Comparison of ENCODE assay signal across 34 cellular contexts in genomic region chr3:89364309-89364708, GRCh38.
"Had no signal": no experiment of that assay in that cellular context is flagged by ENCODE, and none has a peak within 500 bp of the region (broad histone marks: within the 10 kb centered on the region; RNA-seq: fewer than 3 reads in every experiment).

No MANE protein-coding gene starts in this region.

- H3K27ac ChIP-seq: brain microvascular endothelial cell, esophagus muscularis mucosa, foreskin keratinocyte, gastrocnemius medialis, WERI-Rb-1 had no signal

- H3K4me1 Mint-ChIP-seq: activated B cell treated with CpG ODN at 0.5 μM for 24 hours; activated T-helper 17 cell treated with anti-CD3 and anti-CD28 coated beads, Interleukin-2, amount 50 U/mL, for 72 hours; T-helper 17 cell had no signal

- FAIRE-seq: astrocyte, bronchial epithelial cell, colon had no signal

- H3K27ac Mint-ChIP-seq: activated B cell treated with CpG ODN at 0.5 μM for 24 hours; activated CD8-positive, alpha-beta T cell treated with anti-CD3 and anti-CD28 coated beads for 36 hours; activated naive CD8-positive, alpha-beta T cell; activated T-helper 17 cell treated with anti-CD3 and anti-CD28 coated beads, Interleukin-2, amount 50 U/mL, for 72 hours; effector memory CD8-positive, alpha-beta T cell; T-helper 17 cell; T-helper 2 cell treated with Interferon-gamma antibody and Interleukin-4, amounts not matched to agents 5 μg/mL and 100 μg/mL, for 36 hours had no signal

- H3K9me3 ChIP-seq: gastrocnemius medialis had no signal

- H3K4me3 ChIP-seq: esophagus muscularis mucosa, gastrocnemius medialis had no signal

- H3K27me3 ChIP-seq: brain microvascular endothelial cell, esophagus muscularis mucosa, foreskin keratinocyte, gastrocnemius medialis had no signal

- H3K36me3 Mint-ChIP-seq: activated naive CD8-positive, alpha-beta T cell had no signal

- DNase-seq: activated B cell treated with CpG ODN at 0.5 μM for 24 hours; activated CD4-positive, alpha-beta T cell treated with anti-CD3 and anti-CD28 coated beads for 48 hours; activated CD4-positive, alpha-beta T cell treated with anti-CD3 and anti-CD28 coated beads, Interleukin-2, amount 50 U/mL, for 1 hour; activated CD4-positive, alpha-beta T cell treated with anti-CD3 and anti-CD28 coated beads, Interleukin-2, amount 50 U/mL, for 48 hours; activated CD8-positive, alpha-beta memory T cell treated with anti-CD3 and anti-CD28 coated beads for 24 hours; activated CD8-positive, alpha-beta T cell treated with anti-CD3 and anti-CD28 coated beads for 36 hours; activated effector memory CD4-positive, alpha-beta T cell treated with Interleukin-2 at 50 U/mL for 16 hours; activated gamma-delta T cell treated with Interleukin-2 at 50 U/mL for 16 hours; activated naive CD4-positive, alpha-beta T cell treated with anti-CD3 and anti-CD28 coated beads, Interleukin-2, amount 50 U/mL, for 16 hours; activated naive CD4-positive, alpha-beta T cell treated with Interleukin-2 at 50 U/mL for 16 hours; activated T-cell treated with anti-CD3 and anti-CD28 coated beads, Interleukin-2, amount 50 U/mL, for 4 hours; amniotic stem cell; anterior cingulate cortex; brain microvascular endothelial cell; caudate nucleus; cortex of kidney; dermis blood vessel endothelial cell; effector CD4-positive, alpha-beta T cell; effector memory CD8-positive, alpha-beta T cell; erythroblast; foreskin keratinocyte; gastrocnemius medialis; glutamatergic neuron; T-helper 1 cell; T-helper 17 cell; T1000; WERI-Rb-1 had no signal

- H3K4me1 ChIP-seq: esophagus muscularis mucosa, foreskin keratinocyte, gastrocnemius medialis had no signal

- H3K9me3 Mint-ChIP-seq: activated T-cell treated with anti-CD3 and anti-CD28 coated beads, Interleukin-2, amount 50 U/mL, for 4 hours had no signal

- H3K27me3 Mint-ChIP-seq: activated B cell treated with CpG ODN at 0.5 μM for 24 hours; activated CD8-positive, alpha-beta T cell treated with anti-CD3 and anti-CD28 coated beads for 36 hours; activated naive CD8-positive, alpha-beta T cell; activated T-helper 17 cell treated with anti-CD3 and anti-CD28 coated beads, Interleukin-2, amount 50 U/mL, for 72 hours; effector memory CD8-positive, alpha-beta T cell; T-helper 17 cell had no signal

- H3K36me3 ChIP-seq: brain microvascular endothelial cell, esophagus muscularis mucosa, gastrocnemius medialis, WERI-Rb-1 had no signal

- H3K4me3 Mint-ChIP-seq: activated B cell treated with CpG ODN at 0.5 μM for 24 hours; activated CD8-positive, alpha-beta T cell treated with anti-CD3 and anti-CD28 coated beads for 36 hours; activated naive CD8-positive, alpha-beta T cell; activated T-cell treated with anti-CD3 and anti-CD28 coated beads, Interleukin-2, amount 50 U/mL, for 4 hours; activated T-helper 17 cell treated with anti-CD3 and anti-CD28 coated beads, Interleukin-2, amount 50 U/mL, for 72 hours; effector memory CD8-positive, alpha-beta T cell; T-helper 17 cell; T-helper 2 cell treated with Interferon-gamma antibody and Interleukin-4, amounts not matched to agents 5 μg/mL and 100 μg/mL, for 36 hours had no signal
